ENCODE assay signal across 23 cellular contexts in the genomic region with DNA sequence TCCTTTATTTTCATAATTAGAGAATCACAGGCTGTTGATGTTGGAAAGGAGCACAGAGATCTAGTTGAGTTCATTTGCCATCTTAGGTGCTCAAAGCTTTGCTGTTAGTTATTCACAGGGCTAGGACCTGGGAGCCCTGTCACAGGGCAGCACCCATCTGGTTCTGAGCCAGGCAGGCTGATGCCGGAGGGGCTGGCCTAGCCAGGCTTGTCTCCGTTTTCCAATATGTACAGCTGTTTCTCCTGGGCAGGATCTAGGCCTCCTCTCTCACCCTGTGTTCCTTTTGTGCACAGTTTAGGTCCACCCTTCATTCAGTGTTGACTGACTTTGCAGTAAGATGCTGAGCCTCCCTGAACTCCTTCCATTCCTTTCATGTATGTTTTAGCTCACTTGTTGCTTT. TPM values are rescaled to one million over a fixed set of nuclear protein-coding genes. Genes with fewer than 3 reads are reported as not detected.
DNase-seq lines count a peak whose midpoint lies in the region; ATAC-seq, FAIRE-seq and TF ChIP-seq lines count a peak whose summit lies in the region.
"Had no signal": no experiment of that assay in that cellular context is flagged by ENCODE, and none has a peak within 500 bp of the region (broad histone marks: within the 10 kb centered on the region; RNA-seq: fewer than 3 reads in every experiment).

No MANE protein-coding gene starts in this region.

- H3K4me1 ChIP-seq in DND-41 (ENCODE audit: insufficient read depth, low read length), result no peaks in the 10 kb centered on the region

- H3K4me3 ChIP-seq in DND-41 (ENCODE audit: low read depth in 1 of 2, low read length in 2 of 2) (no peak overlapping the region), dorsolateral prefrontal cortex (peak overlapping the region in 1 of 59 donors; percentile 1)
- H3K4me3 ChIP-seq: heart right ventricle, skin epidermis had no signal

- no peak overlapping the region for H3K9ac ChIP-seq in DND-41 (ENCODE audit: low read depth, low read length)

- no peak overlapping the region for H2AFZ ChIP-seq in DND-41 (ENCODE audit: low read depth, low read length)

- H3K27me3 ChIP-seq in DND-41 (ENCODE audit: insufficient read depth, low read length, poor library complexity), result no peaks in the 10 kb centered on the region
- no peaks in the 10 kb centered on the region for H3K27me3 ChIP-seq in dorsolateral prefrontal cortex
- H3K27me3 ChIP-seq: heart right ventricle had no signal

- H3K27ac ChIP-seq in DND-41 (ENCODE audit: low read length), result no peak overlapping the region
- H3K27ac ChIP-seq in dorsolateral prefrontal cortex, result peak overlapping the region in 36 of 59 donors; percentile 14 to 74 (median 52)
- H3K27ac ChIP-seq: heart right ventricle, RWPE1, skin epidermis had no signal

- no peak overlapping the region for H3K4me2 ChIP-seq in DND-41 (ENCODE audit: insufficient read depth, low read length)

- intact Hi-C loops in dorsolateral prefrontal cortex (cut with DNase I) (no loop called here), sciatic nerve (cut with DNase I) (no loop called here)

- no peaks in the 10 kb centered on the region for H3K36me3 ChIP-seq in DND-41 (ENCODE audit: insufficient read depth, low read length)
- H3K36me3 ChIP-seq: heart right ventricle had no signal

- peak; percentile 82 for FAIRE-seq in HTR-8/SVneo (lab: Jason Lieb, UNC)
- FAIRE-seq: bronchial epithelial cell, GM12891, GM19239 had no signal

- TF ChIP-seq CTCF in DND-41 (IDR thresholded peaks at IDR 0.05; ENCODE audit: borderline replicate concordance, extremely low read depth, low read length, poor library complexity, severe bottlenecking) (no peak), dorsolateral prefrontal cortex (IDR thresholded peaks at IDR 0.05 in 54 of 56, conservative IDR thresholded peaks at IDR 0.05 in 2 of 56; ENCODE audit: low read depth in 1 of 56, partially characterized antibody in 56 of 56) (no peak)

- DNase-seq in DND-41 (no peak), HTR-8/SVneo (ENCODE audit: insufficient read length, low spot score) (no peak), dorsolateral prefrontal cortex (no peak), sciatic nerve (ENCODE audit: low spot score) (no peak), AML-193 (lab: John Stamatoyannopoulos, UW) (no peak), GM19240 (ENCODE audit: insufficient read length, low spot score) (no peak)
- DNase-seq: activated CD8-positive, alpha-beta T cell treated with anti-CD3 and anti-CD28 coated beads for 36 hours; activated naive CD4-positive, alpha-beta T cell treated with anti-CD3 and anti-CD28 coated beads for 36 hours; activated T-cell treated with anti-CD3 and anti-CD28 coated beads, Interleukin-2, amount 50 U/mL, for 1 hour; amniotic stem cell; CD4-positive, alpha-beta memory T cell; DMS79 treated with DMSO at 0.1 percent for 48 hours; heart right ventricle; NCI-H1105; NCI-H2081; stimulated activated CD4-positive, alpha-beta T cell treated with anti-CD3 and anti-CD28 coated beads, Interleukin-2, amount 100 ng/mL, for 48 hours; stimulated activated naive B cell treated with anti-CD40 and anti-IgM and Interleukin-4, amounts not matched to agents 10 μg/mL and 1 μg/mL and 100 μg/mL, for 72 hours had no signal

- no peaks in the 10 kb centered on the region for H3K9me3 ChIP-seq in DND-41 (ENCODE audit: insufficient read depth, low read length, severe bottlenecking)
- H3K9me3 ChIP-seq: heart right ventricle had no signal

- peaks cover 31% of the 10 kb centered on the region; the same call in 1 of the 2 replicates for H4K20me1 ChIP-seq in DND-41 (ENCODE audit: insufficient read depth, low read length)

- peaks cover 99% of the 10 kb centered on the region for H3K79me2 ChIP-seq in DND-41 (ENCODE audit: insufficient read depth, low read length)

- ATAC-seq in DND-41 (ENCODE audit: insufficient read depth, low read depth), result peak; percentile 26; the same call in 1 of the 3 replicates
- peak; percentile 34 for ATAC-seq in sciatic nerve
- ATAC-seq in GM18868 (IDR thresholded peaks at IDR 0.05; ENCODE audit: unreplicated experiment), result no peak
- ATAC-seq: activated CD8-positive, alpha-beta T cell treated with anti-CD3 and anti-CD28 coated beads for 36 hours; stimulated activated naive B cell treated with anti-CD40 and anti-IgM and Interleukin-4, amounts not matched to agents 10 μg/mL and 1 μg/mL and 100 μg/mL, for 72 hours had no signal

RNA-seq across cellular contexts. Expression of a gene that starts 33.4 kb away (rescaled TPM):
- total RNA-seq in dorsolateral prefrontal cortex, result 10 to 100 TPM in 112 of 120 experiments, 1 to 10 TPM in 8; 5.4 to 73.2 (median 19.4) TPM
- 19.5 TPM for total RNA-seq in sciatic nerve
